18 cellular contexts compared by ENCODE assay signal in genomic region chr18:48852292-48852691, GRCh38.
A peak's percentile ranks its signal among the peaks of the same experiment; 100 is the strongest.
DNase-seq lines count a peak whose midpoint lies in the region; ATAC-seq, FAIRE-seq and TF ChIP-seq lines count a peak whose summit lies in the region.
"Had no signal": no experiment of that assay in that cellular context is flagged by ENCODE, and none has a peak within 500 bp of the region (broad histone marks: within the 10 kb centered on the region; RNA-seq: fewer than 3 reads in every experiment).

No MANE protein-coding gene starts in this region.

- H3K9ac ChIP-seq in astrocyte (ENCODE audit: low read length): no peak overlapping the region

- ATAC-seq in natural killer cell (no peak), GM19324 (IDR thresholded peaks at IDR 0.05; ENCODE audit: low FRiP score, unreplicated experiment) (no peak)
- ATAC-seq: A549 had no signal

- no peaks in the 10 kb centered on the region for H3K36me3 Mint-ChIP-seq in activated CD4-positive, alpha-beta T cell treated with anti-CD3 and anti-CD28 coated beads, Interleukin-2, amount 10 ng/mL, durations not matched to agents 24 days and 14 days (ENCODE audit: low read depth)
- H3K36me3 Mint-ChIP-seq in astrocyte (ENCODE audit: low read depth, unreplicated experiment) (peaks cover 36% of the 10 kb centered on the region), natural killer cell (no peaks in the 10 kb centered on the region)

- H3K4me1 Mint-ChIP-seq in activated CD4-positive, alpha-beta T cell treated with anti-CD3 and anti-CD28 coated beads, Interleukin-2, amount 10 ng/mL, durations not matched to agents 24 days and 14 days: peaks cover 46% of the 10 kb centered on the region
- H3K4me1 Mint-ChIP-seq in astrocyte (ENCODE audit: low read depth, unreplicated experiment): peaks cover 62% of the 10 kb centered on the region
- peaks cover 65 to 80% of the 10 kb centered on the region in 2 donors for H3K4me1 Mint-ChIP-seq in natural killer cell

- no peaks in the 10 kb centered on the region for H3K27me3 ChIP-seq in astrocyte (ENCODE audit: insufficient read depth, low read length)
- H3K27me3 ChIP-seq: left lung, uterus had no signal

- H3K27ac Mint-ChIP-seq in activated CD4-positive, alpha-beta T cell treated with anti-CD3 and anti-CD28 coated beads, Interleukin-2, amount 10 ng/mL, durations not matched to agents 24 days and 14 days: peak overlapping the region; percentile 13
- H3K27ac Mint-ChIP-seq in astrocyte (ENCODE audit: unreplicated experiment): peak overlapping the region; percentile 90
- peak overlapping the region; percentile 3 to 56 for H3K27ac Mint-ChIP-seq in natural killer cell

- no peak for FAIRE-seq in astrocyte (lab: Jason Lieb, UNC)
- FAIRE-seq: A549, GM19239 had no signal

- TF ChIP-seq CTCF in astrocyte (IDR thresholded peaks at IDR 0.05; ENCODE audit: insufficient read depth, low read depth, low read length) (no peak), natural killer cell (IDR thresholded peaks at IDR 0.05) (no peak)

- no peak overlapping the region for H3K4me3 ChIP-seq in astrocyte (ENCODE audit: insufficient read depth, low read depth, low read length)
- H3K4me3 ChIP-seq: A549, left lung, prostate gland, uterus had no signal

- peaks cover 3% of the 10 kb centered on the region for H3K36me3 ChIP-seq in astrocyte (ENCODE audit: insufficient read depth, low read length)
- H3K36me3 ChIP-seq: left lung, prostate gland, uterus had no signal

- no peaks in the 10 kb centered on the region for H3K79me2 ChIP-seq in astrocyte (ENCODE audit: insufficient read depth, low read length)

- H4K20me1 ChIP-seq in astrocyte (ENCODE audit: insufficient read depth, low read length): no peaks in the 10 kb centered on the region

- peaks cover 45% of the 10 kb centered on the region for H3K4me1 ChIP-seq in astrocyte (ENCODE audit: insufficient read depth, low read length)
- H3K4me1 ChIP-seq: prostate gland had no signal

- H3K4me2 ChIP-seq in astrocyte (ENCODE audit: low read length): peak overlapping the region; percentile 21
- H3K4me2 ChIP-seq: A549 had no signal

- intact Hi-C loops in activated CD4-positive, alpha-beta T cell treated with anti-CD3 and anti-CD28 coated beads, Interleukin-2, amount 10 ng/mL, durations not matched to agents 24 days and 14 days (cut with micrococcal nuclease): no loop called here
- intact Hi-C loops in natural killer cell (cut with micrococcal nuclease): no loop called here

- H2AFZ ChIP-seq in astrocyte (ENCODE audit: low read depth, low read length): no peak overlapping the region

- H3K9me3 ChIP-seq in astrocyte (ENCODE audit: insufficient read depth, low read depth, low read length): no peaks in the 10 kb centered on the region
- H3K9me3 ChIP-seq: A549, left lung, prostate gland, uterus had no signal

- H3K9me3 Mint-ChIP-seq in activated CD4-positive, alpha-beta T cell treated with anti-CD3 and anti-CD28 coated beads, Interleukin-2, amount 10 ng/mL, durations not matched to agents 24 days and 14 days: no peaks in the 10 kb centered on the region
- H3K9me3 Mint-ChIP-seq in astrocyte (ENCODE audit: unreplicated experiment) (peaks cover 3% of the 10 kb centered on the region), natural killer cell (no peaks in the 10 kb centered on the region)

- no peak for DNase-seq in activated CD4-positive, alpha-beta T cell treated with anti-CD3 and anti-CD28 coated beads, Interleukin-2, amount 10 ng/mL, durations not matched to agents 24 days and 14 days
- no peak for DNase-seq in activated CD4-positive, alpha-beta T cell treated with anti-CD3 and anti-CD28 coated beads for 1 hour
- DNase-seq in ELR (ENCODE audit: low read depth) (peak; percentile 65), astrocyte (ENCODE audit: low read depth) (peak; percentile 63), natural killer cell (no peak), T-helper 2 cell (no peak)
- no peak for DNase-seq in effector CD8-positive, alpha-beta T cell (lab: John Stamatoyannopoulos, UW)
- DNase-seq: cerebellar nuclear complex; DMS79; NCI-H2029 treated with DMSO at 0.1 percent for 48 hours; NCI-H510A treated with DMSO at 0.1 percent for 48 hours; stimulated activated CD4-positive, alpha-beta T cell treated with anti-CD3 and anti-CD28 coated beads, Interleukin-12 subunit alpha, Interleukin-12 subunit beta, amount 100 ng/mL, for 4 hours; uterus had no signal

- no peaks in the 10 kb centered on the region for H3K27me3 Mint-ChIP-seq in activated CD4-positive, alpha-beta T cell treated with anti-CD3 and anti-CD28 coated beads, Interleukin-2, amount 10 ng/mL, durations not matched to agents 24 days and 14 days
- H3K27me3 Mint-ChIP-seq in astrocyte (ENCODE audit: low read depth, unreplicated experiment) (no peaks in the 10 kb centered on the region), natural killer cell (ENCODE audit: low read depth in 2 of 2) (no peaks in the 10 kb centered on the region)

- peak overlapping the region; percentile 49 for H3K27ac ChIP-seq in astrocyte (ENCODE audit: low read depth, low read length)

- H3K4me3 Mint-ChIP-seq in activated CD4-positive, alpha-beta T cell treated with anti-CD3 and anti-CD28 coated beads, Interleukin-2, amount 10 ng/mL, durations not matched to agents 24 days and 14 days: no peak overlapping the region
- H3K4me3 Mint-ChIP-seq in astrocyte (ENCODE audit: unreplicated experiment) (peak overlapping the region; percentile 50), natural killer cell (no peak overlapping the region)

Comparison
In these comparisons a context has a peak if more than half of its experiments do, and no peak if none do; other contexts are left out.
1. DNase-seq: peak in ELR (single experiment) and astrocyte (single experiment); none in activated CD4-positive, alpha-beta T cell treated with anti-CD3 and anti-CD28 coated beads, Interleukin-2, amount 10 ng/mL, durations not matched to agents 24 days and 14 days (single experiment), activated CD4-positive, alpha-beta T cell treated with anti-CD3 and anti-CD28 coated beads for 1 hour (single experiment), natural killer cell (single experiment), T-helper 2 cell (0 of 5) and effector CD8-positive, alpha-beta T cell (single experiment).
2. H3K27ac Mint-ChIP-seq: peak in every context shown above with its lines; median percentile 90 in astrocyte; 30 in natural killer cell; 13 in activated CD4-positive, alpha-beta T cell treated with anti-CD3 and anti-CD28 coated beads, Interleukin-2, amount 10 ng/mL, durations not matched to agents 24 days and 14 days.